In the genomic region with DNA sequence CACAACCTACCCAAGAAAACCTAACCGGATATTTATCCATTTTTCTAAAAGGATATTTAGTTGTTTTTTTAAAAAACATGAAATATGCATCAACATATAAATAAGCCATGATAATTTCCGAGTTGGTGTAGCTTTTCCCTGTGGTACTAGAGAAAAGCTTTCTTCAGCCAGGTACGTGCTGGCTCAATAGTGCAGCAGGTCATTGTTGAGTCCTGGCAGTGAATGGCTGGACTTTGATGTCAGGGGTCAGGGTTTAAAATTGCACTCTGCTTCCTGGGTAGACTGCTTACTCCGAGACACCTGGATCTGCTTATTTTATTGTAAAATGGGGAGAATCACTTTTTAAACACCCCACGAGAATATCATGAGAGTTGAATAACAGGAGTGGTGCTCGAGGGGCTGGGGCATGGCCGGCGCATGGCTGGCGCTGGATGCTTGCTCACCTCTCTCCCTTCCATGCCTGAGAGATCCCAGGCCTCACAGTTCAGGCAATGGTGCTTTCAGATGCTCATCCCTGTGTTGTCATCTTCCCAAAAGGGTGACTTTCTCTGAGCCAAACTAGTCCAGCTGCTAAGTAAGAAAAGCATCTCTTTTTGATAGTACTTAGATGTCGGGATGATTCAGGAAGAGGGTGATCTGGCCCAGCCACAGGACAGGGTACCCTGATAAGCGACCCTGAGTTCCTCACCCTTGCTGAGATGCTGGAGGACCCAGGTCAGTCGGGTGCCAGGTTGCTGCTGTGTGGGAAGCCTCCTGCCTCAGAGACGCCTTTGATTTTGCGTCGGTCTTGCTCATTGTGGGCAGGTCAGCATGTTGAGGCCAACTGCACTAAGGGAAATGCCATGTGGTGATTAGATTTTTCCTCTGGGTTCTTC, we compare ENCODE assay signal across 19 cellular contexts.
DNase-seq lines count a peak whose midpoint lies in the region; ATAC-seq, FAIRE-seq and TF ChIP-seq lines count a peak whose summit lies in the region.
"Had no signal": no experiment of that assay in that cellular context is flagged by ENCODE, and none has a peak within 500 bp of the region (broad histone marks: within the 10 kb centered on the region; RNA-seq: fewer than 3 reads in every experiment).

No MANE protein-coding gene starts in this region.

- H3K36me3 ChIP-seq in bronchial epithelial cell (ENCODE audit: control insufficient read depth, insufficient read depth, low read length) (no peaks in the 10 kb centered on the region), suprapubic skin (no peaks in the 10 kb centered on the region)
- H3K36me3 ChIP-seq: HAP-1 had no signal

- DNase-seq in bronchial epithelial cell (ENCODE audit: low read depth) (no peak), islet precursor cell (peak; percentile 29), lower leg skin (ENCODE audit: low spot score in 2 of 2) (peak; percentile 7 to 58), suprapubic skin (ENCODE audit: low spot score in 2 of 2) (no peak), NCI-H187 treated with DMSO at 0.1 percent for 48 hours (lab: John Stamatoyannopoulos, UW) (no peak)
- DNase-seq: C1 segment of cervical spinal cord; CD4-positive, alpha-beta memory T cell; DMS153; DMS79 treated with DMSO at 0.1 percent for 48 hours; EL had no signal

- no peak for TF ChIP-seq EP300 in suprapubic skin (IDR thresholded peaks at IDR 0.05)

- ATAC-seq in GM21447 (IDR thresholded peaks at IDR 0.05; ENCODE audit: unreplicated experiment) (no peak), GM21717 (IDR thresholded peaks at IDR 0.05; ENCODE audit: unreplicated experiment) (no peak)

- FAIRE-seq in bronchial epithelial cell (lab: Jason Lieb, UNC): peak; percentile 55
- FAIRE-seq: A204.1, D721Med, G401.6, GM12891, H1, HTR-8/SVneo had no signal

- no peak overlapping the region for H3K4me3 ChIP-seq in bronchial epithelial cell (ENCODE audit: low read depth, low read length)
- H3K4me3 ChIP-seq in lower leg skin (ENCODE audit: low read depth, poor library complexity, severe bottlenecking): no peak overlapping the region
- H3K4me3 ChIP-seq in suprapubic skin: no peak overlapping the region
- H3K4me3 ChIP-seq: HAP-1 had no signal

- H3K27me3 ChIP-seq in bronchial epithelial cell (ENCODE audit: control insufficient read depth, insufficient read depth, low read length) (peaks cover 5% of the 10 kb centered on the region), suprapubic skin (peaks cover 16% of the 10 kb centered on the region)

- no peaks in the 10 kb centered on the region for H3K9me3 ChIP-seq in suprapubic skin
- H3K9me3 ChIP-seq: HAP-1 had no signal

- no peak for TF ChIP-seq POLR2A in lower leg skin (IDR thresholded peaks at IDR 0.05)
- TF ChIP-seq POLR2A in suprapubic skin (IDR thresholded peaks at IDR 0.05): no peak

- H3K27ac ChIP-seq in suprapubic skin: peak overlapping the region; percentile 18

- WGBS in lower leg skin, 2 donors: 81 to 86% methylated on average over 15 of the region's 15 CpGs
- 87% methylated on average over 15 of the region's 15 CpGs for WGBS in suprapubic skin

- H3K4me1 ChIP-seq in suprapubic skin: peaks cover 14% of the 10 kb centered on the region
- H3K4me1 ChIP-seq: HAP-1 had no signal

- intact Hi-C loops in lower leg skin (cut with DNase I; ENCODE audit: low total_unique reads): no loop called here

- TF ChIP-seq CTCF in bronchial epithelial cell (IDR thresholded peaks at IDR 0.05; ENCODE audit: insufficient read depth, low read length, severe bottlenecking): no peak
- TF ChIP-seq CTCF in lower leg skin (IDR thresholded peaks at IDR 0.05): no peak
- TF ChIP-seq CTCF in suprapubic skin (IDR thresholded peaks at IDR 0.05): no peak

Comparison
In these comparisons a context has a peak if more than half of its experiments do, and no peak if none do; other contexts are left out.
1. DNase-seq: peak in islet precursor cell (single experiment) and lower leg skin (2 of 2); none in bronchial epithelial cell (single experiment), suprapubic skin (0 of 2) and NCI-H187 treated with DMSO at 0.1 percent for 48 hours (single experiment).